In genomic region chr14:96121660-96122395, GRCh38 we compare ENCODE assay signal across 17 cellular contexts.
A peak's percentile ranks its signal among the peaks of the same experiment; 100 is the strongest.
DNase-seq lines count a peak whose midpoint lies in the region; TF ChIP-seq lines count a peak whose summit lies in the region.
"Had no signal": no experiment of that assay in that cellular context is flagged by ENCODE, and none has a peak within 500 bp of the region (broad histone marks: within the 10 kb centered on the region; RNA-seq: fewer than 3 reads in every experiment).

No MANE protein-coding gene starts in this region.

- H3K4me1 ChIP-seq in PC-9 (replicated peaks; ENCODE audit: insufficient read depth) = peaks cover 71% of the 10 kb centered on the region
- H3K4me1 ChIP-seq: gastrocnemius medialis, right atrium auricular region had no signal

- DNase-seq in EL (peak; percentile 82), PC-9 (peak in 1 of 2 experiments; percentile 73), choroid plexus epithelial cell (ENCODE audit: low read depth) (peak; percentile 72), renal cortical epithelial cell (ENCODE audit: low read depth) (peak; percentile 63), cardiac septum (ENCODE audit: low spot score) (no peak), kidney glomerular epithelial cell (lab: John Stamatoyannopoulos, UW) (no peak), HUDEP-2 (lab: John Stamatoyannopoulos, UW; ENCODE audit: unreplicated experiment in 76 of 76) (no peak)
- no peak for DNase-seq in activated T-cell treated with anti-CD3 and anti-CD28 coated beads, Interleukin-2, amount 50 U/mL, for 48 hours
- DNase-seq: activated CD4-positive, alpha-beta T cell treated with anti-CD3 and anti-CD28 coated beads, Interleukin-2, amount 50 U/mL, for 48 hours; activated T-cell treated with anti-CD3 and anti-CD28 coated beads, Interleukin-2, amount 50 U/mL, for 72 hours; gastrocnemius medialis; stimulated activated CD4-positive, alpha-beta T cell treated with anti-CD3 and anti-CD28 coated beads, Interleukin-2, amount 100 ng/mL, for 24 hours; SW 1271 had no signal

- CTCF ChIA-PET in PC-9 (lab: Charles Lee) = no interaction called here

- no peaks in the 10 kb centered on the region for H3K9me2 ChIP-seq in PC-9 (ENCODE audit: insufficient read depth)

- peak overlapping the region; percentile 70 for H3K4me2 ChIP-seq in PC-9
- H3K4me2 ChIP-seq: BLaER1, KMS-11 had no signal

- POLR2A ChIA-PET in PC-9 (lab: Charles Lee; ENCODE audit: unreplicated experiment) = no interaction called here

- peak overlapping the region; percentile 23; the same call in 1 of the 2 replicates for H3K4me3 ChIP-seq in PC-9
- no peak overlapping the region for H3K4me3 ChIP-seq in choroid plexus epithelial cell (ENCODE audit: low read depth, low read length)
- H3K4me3 ChIP-seq: BLaER1, gastrocnemius medialis, right atrium auricular region, thoracic aorta had no signal

- no peaks in the 10 kb centered on the region for H3K36me3 ChIP-seq in PC-9 (ENCODE audit: low read depth)
- H3K36me3 ChIP-seq: BLaER1, gastrocnemius medialis, right atrium auricular region, thoracic aorta had no signal

- no peaks in the 10 kb centered on the region for H3K9me3 ChIP-seq in PC-9 (ENCODE audit: insufficient read depth, low read depth)
- H3K9me3 ChIP-seq: gastrocnemius medialis, right atrium auricular region, thoracic aorta had no signal

- BruUV-seq in PC-9 (replicated peaks; lab: Mats Ljungman, UMichigan) = no TSS peak

- peaks cover 52% of the 10 kb centered on the region for H3F3A ChIP-seq in PC-9 (ENCODE audit: insufficient read depth, low read depth)

- H2AFZ ChIP-seq in PC-9 = peak overlapping the region; percentile 66

- intact Hi-C loops in PC-9 (cut with micrococcal nuclease; ENCODE audit: unreplicated experiment) (no loop called here), cardiac septum (cut with DNase I) (no loop called here)

- H4K20me1 ChIP-seq in PC-9 (ENCODE audit: insufficient read depth) = no peaks in the 10 kb centered on the region
- H4K20me1 ChIP-seq: BLaER1 had no signal

- H3K27me3 ChIP-seq in PC-9 (ENCODE audit: insufficient read depth, low read depth) = no peaks in the 10 kb centered on the region
- H3K27me3 ChIP-seq: BLaER1, right atrium auricular region had no signal

- H3K27ac ChIP-seq in PC-9 = peak overlapping the region; percentile 93
- H3K27ac ChIP-seq: BLaER1, gastrocnemius medialis, KMS-11, right atrium auricular region, thoracic aorta had no signal

- TF ChIP-seq CTCF in PC-9 (conservative IDR thresholded peaks at IDR 0.05) (no peak), choroid plexus epithelial cell (conservative IDR thresholded peaks at IDR 0.05; ENCODE audit: low read depth, low read length) (no peak)

- no peaks in the 10 kb centered on the region for H3K79me2 ChIP-seq in PC-9 (ENCODE audit: low read depth)

Comparison
In these comparisons a context has a peak if more than half of its experiments do, and no peak if none do; other contexts are left out.
1. DNase-seq: peak in EL (single experiment), choroid plexus epithelial cell (single experiment) and renal cortical epithelial cell (single experiment); none in activated T-cell treated with anti-CD3 and anti-CD28 coated beads, Interleukin-2, amount 50 U/mL, for 48 hours (0 of 2), cardiac septum (single experiment), kidney glomerular epithelial cell (single experiment) and HUDEP-2 (0 of 76).